27 cellular contexts compared by ENCODE assay signal in genomic region chr12:84124211-84124610, GRCh38.
"Had no signal": no experiment of that assay in that cellular context is flagged by ENCODE, and none has a peak within 500 bp of the region (broad histone marks: within the 10 kb centered on the region; RNA-seq: fewer than 3 reads in every experiment).

No MANE protein-coding gene starts in this region.

- H3K27me3 ChIP-seq: left lung, pancreas, tibial nerve, upper lobe of left lung, vagina had no signal

- H3K27me3 Mint-ChIP-seq: naive thymus-derived CD8-positive, alpha-beta T cell; stimulated activated naive B cell treated with anti-CD40 and anti-IgM and Interleukin-4, amounts not matched to agents 10 μg/mL and 1 μg/mL and 100 μg/mL, for 72 hours had no signal

- H3K36me3 ChIP-seq: left lung, lower lobe of right lung, pancreas, prostate gland, tibial nerve, upper lobe of left lung, vagina had no signal

- H3K9me3 ChIP-seq: lower lobe of right lung, pancreas, prostate gland, vagina had no signal

- H3K36me3 Mint-ChIP-seq: naive thymus-derived CD8-positive, alpha-beta T cell; stimulated activated naive B cell treated with anti-CD40 and anti-IgM and Interleukin-4, amounts not matched to agents 10 μg/mL and 1 μg/mL and 100 μg/mL, for 72 hours had no signal

- H3K27ac Mint-ChIP-seq: naive thymus-derived CD8-positive, alpha-beta T cell; nephron; stimulated activated naive B cell treated with anti-CD40 and anti-IgM and Interleukin-4, amounts not matched to agents 10 μg/mL and 1 μg/mL and 100 μg/mL, for 72 hours had no signal

- H3K27ac ChIP-seq: left lung, lower lobe of right lung, pancreas, prostate gland, skin epidermis, tibial nerve, upper lobe of left lung, vagina had no signal

- ATAC-seq: left colon; left lung; lower lobe of right lung; naive thymus-derived CD8-positive, alpha-beta T cell; pancreas; right cardiac atrium; sciatic nerve; stimulated activated naive B cell treated with anti-CD40 and anti-IgM and Interleukin-4, amounts not matched to agents 10 μg/mL and 1 μg/mL and 100 μg/mL, for 72 hours; stimulated activated naive CD8-positive, alpha-beta T cell treated with anti-CD3 and anti-CD28 coated beads, Interleukin-15, Interleukin-2, amounts not matched to agents 100 U/mL and 50 U/mL, for 24 hours had no signal

- H3K4me3 ChIP-seq: left lung, lower lobe of right lung, pancreas, prostate gland, skin epidermis, tibial nerve, upper lobe of left lung, vagina had no signal

- H3K4me1 ChIP-seq: left lung, lower lobe of right lung, pancreas, prostate gland, tibial nerve, upper lobe of left lung, vagina had no signal

- H3K4me3 Mint-ChIP-seq: naive thymus-derived CD8-positive, alpha-beta T cell; nephron; neural crest cell; stimulated activated naive B cell treated with anti-CD40 and anti-IgM and Interleukin-4, amounts not matched to agents 10 μg/mL and 1 μg/mL and 100 μg/mL, for 72 hours had no signal

- DNase-seq: hippocampal formation; kidney; left colon; lower lobe of right lung; mammary epithelial cell; mesenchymal stem cell; naive thymus-derived CD8-positive, alpha-beta T cell; nucleus accumbens; pancreas; posterior cingulate gyrus; retina; right cardiac atrium; stimulated activated CD4-positive, alpha-beta T cell treated with anti-CD3 and anti-CD28 coated beads, Interleukin-12 subunit alpha, Interleukin-12 subunit beta, amount 100 ng/mL, for 4 hours; stimulated activated CD4-positive, alpha-beta T cell treated with anti-CD3 and anti-CD28 coated beads, Interleukin-15, amount 100 ng/mL, for 24 hours; stimulated activated CD4-positive, alpha-beta T cell treated with anti-CD3 and anti-CD28 coated beads, Interleukin-2, amount 100 ng/mL, for 24 hours; stimulated activated CD4-positive, alpha-beta T cell treated with anti-CD3 and anti-CD28 coated beads, Interleukin-4, amount 100 ng/mL, for 1 hour; stimulated activated naive B cell treated with anti-CD40 and anti-IgM and Interleukin-4, amounts not matched to agents 10 μg/mL and 1 μg/mL and 100 μg/mL, for 72 hours; stimulated activated naive CD8-positive, alpha-beta T cell treated with anti-CD3 and anti-CD28 coated beads, Interleukin-15, Interleukin-2, amounts not matched to agents 100 U/mL and 50 U/mL, for 24 hours had no signal

- H3K9me3 Mint-ChIP-seq: nephron, neural crest cell had no signal

- H3K4me1 Mint-ChIP-seq: naive thymus-derived CD8-positive, alpha-beta T cell; nephron; neural crest cell; stimulated activated naive B cell treated with anti-CD40 and anti-IgM and Interleukin-4, amounts not matched to agents 10 μg/mL and 1 μg/mL and 100 μg/mL, for 72 hours had no signal
